Comparison of ENCODE assay signal across 24 cellular contexts in the genomic region with DNA sequence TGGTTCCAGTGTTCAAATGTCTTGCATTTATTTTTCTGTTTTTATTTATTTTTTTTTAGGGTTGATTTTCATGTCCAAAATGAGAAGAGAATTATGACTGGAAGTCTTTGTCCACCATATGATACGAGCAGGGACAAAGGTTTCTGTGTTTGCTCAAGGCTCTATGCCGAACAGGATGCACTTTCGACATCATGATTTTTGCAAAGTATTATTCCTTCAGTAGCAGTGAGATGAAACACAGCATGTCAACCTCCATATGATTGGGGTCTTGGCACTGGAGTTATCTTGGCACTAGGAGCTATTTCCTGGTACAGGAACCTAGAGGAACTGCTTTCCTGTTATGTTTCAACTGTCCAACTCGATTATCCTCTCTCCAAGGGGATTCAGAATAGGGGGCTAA.
"Had no signal": no experiment of that assay in that cellular context is flagged by ENCODE, and none has a peak within 500 bp of the region (broad histone marks: within the 10 kb centered on the region; RNA-seq: fewer than 3 reads in every experiment).

No MANE protein-coding gene starts in this region.

- ATAC-seq: activated CD8-positive, alpha-beta T cell treated with anti-CD3 and anti-CD28 coated beads, Interleukin-2, amount 10 ng/mL, durations not matched to agents 7 days and 5 days; Panc1; Right ventricle myocardium inferior had no signal

- H3K36me3 Mint-ChIP-seq: activated naive CD8-positive, alpha-beta T cell treated with anti-CD3 and anti-CD28 coated beads, Interleukin-2, amount 10 ng/mL, durations not matched to agents 7 days and 5 days had no signal

- DNase-seq: activated CD4-positive, alpha-beta T cell treated with anti-CD3 and anti-CD28 coated beads for 48 hours; activated CD4-positive, alpha-beta T cell treated with anti-CD3 and anti-CD28 coated beads, Interleukin-2, amount 50 U/mL, for 4 hours; activated CD4-positive, CD25-positive, alpha-beta regulatory T cell treated with anti-CD3 and anti-CD28 coated beads, Interleukin-2, amount 50 U/mL, for 72 hours; activated CD8-positive, alpha-beta memory T cell treated with anti-CD3 and anti-CD28 coated beads, Interleukin-2, amount 50 U/mL, for 48 hours; activated CD8-positive, alpha-beta T cell treated with anti-CD3 and anti-CD28 coated beads, Interleukin-2, amount 10 ng/mL, durations not matched to agents 7 days and 5 days; activated naive CD4-positive, alpha-beta T cell treated with anti-CD3 and anti-CD28 coated beads, Interleukin-2, amount 50 U/mL, for 16 hours; activated naive CD8-positive, alpha-beta T cell treated with anti-CD3 and anti-CD28 coated beads, Interleukin-2, amount 10 ng/mL, durations not matched to agents 7 days and 5 days; activated T-cell treated with anti-CD3 and anti-CD28 coated beads, Interleukin-2, amount 50 U/mL, for 1 hour; adrenal gland; anterior cingulate cortex; MG63; MV-4-11; NCI-H1092 treated with DMSO at 0.1 percent for 48 hours; NCI-H1417 treated with DMSO at 0.1 percent for 48 hours; NCI-H1694; NCI-H2029 treated with DMSO at 0.1 percent for 48 hours; NCI-H510A treated with DMSO at 0.1 percent for 48 hours; NCI-H69; NK-92 treated with Interleukin-12 subunit alpha and Interleukin-12 subunit beta, amount 100 ng/mL, for 24 hours; OCI-M1; RPMI8226 had no signal

- H3K27me3 Mint-ChIP-seq: activated naive CD8-positive, alpha-beta T cell treated with anti-CD3 and anti-CD28 coated beads, Interleukin-2, amount 10 ng/mL, durations not matched to agents 7 days and 5 days had no signal

- H3K9me3 Mint-ChIP-seq: activated naive CD8-positive, alpha-beta T cell treated with anti-CD3 and anti-CD28 coated beads, Interleukin-2, amount 10 ng/mL, durations not matched to agents 7 days and 5 days; T-helper 1 cell treated with Interleukin-12 subunit alpha and Interleukin-12 subunit beta and Interleukin-4 antibody, amounts not matched to agents 30 μg/mL and 1 μg/mL, for 36 hours had no signal

- H3K4me3 Mint-ChIP-seq: activated CD8-positive, alpha-beta T cell treated with anti-CD3 and anti-CD28 coated beads, Interleukin-2, amount 10 ng/mL, durations not matched to agents 7 days and 5 days; activated naive CD8-positive, alpha-beta T cell treated with anti-CD3 and anti-CD28 coated beads, Interleukin-2, amount 10 ng/mL, durations not matched to agents 7 days and 5 days; T-helper 1 cell treated with Interleukin-12 subunit alpha and Interleukin-12 subunit beta and Interleukin-4 antibody, amounts not matched to agents 30 μg/mL and 1 μg/mL, for 36 hours had no signal

- H3K4me1 Mint-ChIP-seq: activated naive CD8-positive, alpha-beta T cell treated with anti-CD3 and anti-CD28 coated beads, Interleukin-2, amount 10 ng/mL, durations not matched to agents 7 days and 5 days had no signal

- H3K27ac Mint-ChIP-seq: activated CD8-positive, alpha-beta T cell treated with anti-CD3 and anti-CD28 coated beads, Interleukin-2, amount 10 ng/mL, durations not matched to agents 7 days and 5 days; activated naive CD8-positive, alpha-beta T cell treated with anti-CD3 and anti-CD28 coated beads, Interleukin-2, amount 10 ng/mL, durations not matched to agents 7 days and 5 days; T-helper 1 cell treated with Interleukin-12 subunit alpha and Interleukin-12 subunit beta and Interleukin-4 antibody, amounts not matched to agents 30 μg/mL and 1 μg/mL, for 36 hours had no signal
